ENCODE assay signal across 8 cellular contexts in genomic region chr12:24931666-24932405, GRCh38. TPM values are rescaled to one million over a fixed set of nuclear protein-coding genes. Genes with fewer than 3 reads are reported as not detected.
DNase-seq lines count a peak whose midpoint lies in the region; ATAC-seq and TF ChIP-seq lines count a peak whose summit lies in the region.

No MANE protein-coding gene starts in this region.

- TF ChIP-seq CTCF in GM10248 (IDR thresholded peaks at IDR 0.05; ENCODE audit: control extremely low read depth, extremely low read depth, low read depth, missing control alignments) = no peak

- ATAC-seq in GM21515 (IDR thresholded peaks at IDR 0.05; ENCODE audit: unreplicated experiment) (peak; percentile 94), HG03520 (IDR thresholded peaks at IDR 0.05; ENCODE audit: unreplicated experiment) (peak; percentile 87)

- POLR2A ChIA-PET in GM10248 (lab: Yijun Ruan, JAX) = no interaction called here

- CTCF ChIA-PET in GM10248 (lab: Yijun Ruan, JAX) = interaction anchor here (1.0 to 1.5 kb wide), 2 partner anchors 10 to 26 kb away, joined by 3 read pairs; no protein-coding TSS in a partner anchor

- peak; percentile 54 for DNase-seq in GM10248 (ENCODE audit: extremely low spot score)
- peak; percentile 38 for DNase-seq in dermis blood vessel endothelial cell
- no peak for DNase-seq in H7
- DNase-seq in NCI-H526 (lab: John Stamatoyannopoulos, UW) = no peak
- no peak for DNase-seq in GM03348 (ENCODE audit: low spot score)
- no peak for DNase-seq in cerebellum (ENCODE audit: low spot score)

- no peaks in the 10 kb centered on the region for H3K27me3 ChIP-seq in H7 (ENCODE audit: control insufficient read depth, insufficient read depth, low read length)

- H3K4me3 ChIP-seq in H7 (ENCODE audit: insufficient read depth, low read depth, low read length) = no peak overlapping the region

- no peaks in the 10 kb centered on the region for H3K36me3 ChIP-seq in H7 (replicated peaks; ENCODE audit: control insufficient read depth, insufficient read depth, low read length)

RNA-seq across cellular contexts. Expression of gene BCAT1, which starts 17.1 kb away (rescaled TPM):
- 103 and 166 TPM in 2 replicates for total RNA-seq in dermis blood vessel endothelial cell
- 150 and 157 TPM in 2 replicates for total RNA-seq in H7 (2014; rRNA removed; shearing (Covaris generic))
- total RNA-seq in cerebellum = 50.1 TPM

Comparison
In these comparisons a context has a peak if more than half of its experiments do, and no peak if none do; other contexts are left out.
1. DNase-seq: peak in GM10248 (single experiment) and dermis blood vessel endothelial cell (single experiment); none in H7 (single experiment), NCI-H526 (0 of 2), GM03348 (single experiment) and cerebellum (single experiment).